ENCODE assay signal across 22 cellular contexts in the genomic region with DNA sequence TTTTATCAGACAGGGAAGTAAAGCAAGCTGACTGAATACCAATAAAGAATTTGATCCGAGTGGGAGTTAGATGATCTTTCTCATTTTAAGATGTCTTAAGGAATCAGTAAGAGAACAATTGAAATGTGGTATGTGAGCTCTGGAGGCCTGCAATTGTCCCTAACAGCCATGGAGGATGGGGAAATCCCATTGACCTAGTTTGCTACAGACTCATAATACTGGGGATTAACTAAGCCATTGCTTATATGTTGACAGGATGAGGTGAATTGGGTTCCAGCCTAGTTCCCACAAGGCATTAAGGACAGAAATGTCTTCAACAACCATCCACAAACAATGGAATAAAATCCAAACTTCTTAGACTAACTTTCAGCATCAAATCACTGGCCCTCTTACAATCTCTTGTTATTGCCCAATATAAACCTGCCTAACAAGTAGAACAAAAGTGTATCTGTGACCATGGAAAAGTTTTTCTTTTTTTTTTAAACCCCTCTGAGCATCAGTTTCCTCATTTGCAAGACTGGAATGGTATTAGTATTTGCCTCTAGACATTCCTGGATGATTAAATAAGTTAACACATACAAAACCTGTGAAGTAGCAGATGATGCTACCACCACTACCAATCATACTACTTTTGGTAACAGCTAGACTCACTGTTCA.
DNase-seq lines count a peak whose midpoint lies in the region; ATAC-seq lines count a peak whose summit lies in the region.
"Had no signal": no experiment of that assay in that cellular context is flagged by ENCODE, and none has a peak within 500 bp of the region (broad histone marks: within the 10 kb centered on the region; RNA-seq: fewer than 3 reads in every experiment).

No MANE protein-coding gene starts in this region.

- no peaks in the 10 kb centered on the region for H3K36me3 ChIP-seq in adipocyte (ENCODE audit: control insufficient read depth, insufficient read depth, low read length, severe bottlenecking)
- H3K36me3 ChIP-seq: BLaER1 had no signal

- H3K9ac ChIP-seq in adipocyte (ENCODE audit: low read length): no peak overlapping the region
- H3K9ac ChIP-seq: BLaER1 had no signal

- DNase-seq in NCI-H82 (lab: John Stamatoyannopoulos, UW) (peak; percentile 52), NCI-H82 treated with DMSO at 0.1 percent for 48 hours (lab: John Stamatoyannopoulos, UW; ENCODE audit: unreplicated experiment) (no peak), adipocyte (ENCODE audit: low read depth) (peak; percentile 41), iris pigment epithelial cell (ENCODE audit: low read depth) (peak; percentile 53), renal cortical epithelial cell (ENCODE audit: low read depth) (peak; percentile 13), epidermal melanocyte (ENCODE audit: insufficient read length, low spot score) (no peak)
- DNase-seq: ACHN; CD4-positive, alpha-beta T cell; COR-L47; DMS79; HCEC 1CT; Kasumi-1; MM.1S; NCI-H1092; NCI-H1436; NCI-H187 treated with DMSO at 0.1 percent for 48 hours; NCI-H2107; NCI-H69; SHP77 treated with DMSO at 0.1 percent for 48 hours had no signal

- ATAC-seq in HG02973 (IDR thresholded peaks at IDR 0.05; ENCODE audit: unreplicated experiment): no peak
- ATAC-seq in GM18867 (IDR thresholded peaks at IDR 0.05; ENCODE audit: unreplicated experiment): no peak

- H3K27me3 ChIP-seq in adipocyte (replicated peaks; ENCODE audit: control insufficient read depth, insufficient read depth, low read length): no peaks in the 10 kb centered on the region
- H3K27me3 ChIP-seq: BLaER1 had no signal

- no peaks in the 10 kb centered on the region for H3K9me3 ChIP-seq in adipocyte (ENCODE audit: control insufficient read depth, low read length)
- H3K9me3 ChIP-seq: BLaER1 had no signal

- peaks cover 35% of the 10 kb centered on the region for H3K4me1 ChIP-seq in adipocyte (ENCODE audit: control insufficient read depth, insufficient read depth, low read length)
- H3K4me1 ChIP-seq: BLaER1 had no signal

- no peak overlapping the region for H3K4me3 ChIP-seq in adipocyte (ENCODE audit: low read length)
- H3K4me3 ChIP-seq: BLaER1 had no signal

Comparison
In these comparisons a context has a peak if more than half of its experiments do, and no peak if none do; other contexts are left out.
1. DNase-seq: peak in NCI-H82 (single experiment), adipocyte (single experiment), iris pigment epithelial cell (single experiment) and renal cortical epithelial cell (single experiment); none in NCI-H82 treated with DMSO at 0.1 percent for 48 hours (single experiment) and epidermal melanocyte (single experiment).